Comparison of ENCODE assay signal across 10 cellular contexts in the genomic region with DNA sequence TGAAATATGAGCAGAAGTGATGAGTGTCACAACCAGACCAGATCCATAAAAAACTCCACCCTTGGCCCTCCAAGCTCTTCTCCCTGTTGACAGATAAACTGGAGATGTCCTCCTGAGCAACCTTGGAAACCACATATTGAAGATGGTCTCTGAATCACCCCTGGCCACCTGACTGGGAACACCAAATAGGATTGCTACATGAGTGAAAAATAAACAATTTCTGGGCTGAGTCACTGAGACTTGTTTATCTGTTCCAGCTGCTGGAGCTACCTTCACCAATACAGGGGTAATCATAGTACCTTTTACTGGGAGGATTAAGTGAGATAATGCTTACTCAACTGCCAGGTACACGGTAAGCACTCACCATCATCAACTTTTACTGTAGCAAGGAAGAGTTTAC. TPM values are rescaled to one million over a fixed set of nuclear protein-coding genes. Genes with fewer than 3 reads are reported as not detected.
DNase-seq lines count a peak whose midpoint lies in the region; ATAC-seq and TF ChIP-seq lines count a peak whose summit lies in the region.
"Had no signal": no experiment of that assay in that cellular context is flagged by ENCODE, and none has a peak within 500 bp of the region (broad histone marks: within the 10 kb centered on the region; RNA-seq: fewer than 3 reads in every experiment).

No MANE protein-coding gene starts in this region.

- H3K27me3 ChIP-seq in SJSA1 (replicated peaks) (no peaks in the 10 kb centered on the region), skeletal muscle satellite cell (ENCODE audit: control insufficient read depth, insufficient read depth, low read length) (no peaks in the 10 kb centered on the region)

- DNase-seq in Daoy (ENCODE audit: low read depth) (peak; percentile 57), SJSA1 (ENCODE audit: low read depth in 1 of 2, low spot score in 2 of 2) (peak; percentile 46 to 48), fibroblast of the aortic adventitia (ENCODE audit: low read depth) (peak; percentile 48), hypothalamus (lab: John Stamatoyannopoulos, UW) (no peak), caudate nucleus (lab: John Stamatoyannopoulos, UW) (no peak)
- DNase-seq in stimulated activated naive CD8-positive, alpha-beta T cell treated with anti-CD3 and anti-CD28 coated beads, Interleukin-15, Interleukin-2, amounts not matched to agents 100 U/mL and 50 U/mL, for 24 hours = no peak
- DNase-seq: activated CD8-positive, alpha-beta memory T cell treated with anti-CD3 and anti-CD28 coated beads for 24 hours; H7 had no signal

- H3K36me3 ChIP-seq in SJSA1 = no peaks in the 10 kb centered on the region
- peaks cover 5% of the 10 kb centered on the region for H3K36me3 ChIP-seq in skeletal muscle satellite cell (ENCODE audit: insufficient read depth, low read length)

- H3K4me3 ChIP-seq in SJSA1 = no peak overlapping the region
- no peak overlapping the region for H3K4me3 ChIP-seq in fibroblast of the aortic adventitia (ENCODE audit: low read depth, low read length)
- H3K4me3 ChIP-seq in skeletal muscle satellite cell (ENCODE audit: low read length) = no peak overlapping the region

- H3K4me2 ChIP-seq in skeletal muscle satellite cell (ENCODE audit: low read length) = peak overlapping the region; percentile 13

- no peak for TF ChIP-seq CTCF in fibroblast of the aortic adventitia (IDR thresholded peaks at IDR 0.05; ENCODE audit: insufficient read depth, low read length)

- H3K9me3 ChIP-seq in SJSA1 (replicated peaks) (no peaks in the 10 kb centered on the region), skeletal muscle satellite cell (replicated peaks; ENCODE audit: low read length) (no peaks in the 10 kb centered on the region)

- peak overlapping the region; percentile 48 for H3K27ac ChIP-seq in SJSA1
- no peak overlapping the region for H3K27ac ChIP-seq in caudate nucleus (ENCODE audit: low read depth, low read length)

- no peak for ATAC-seq in GM21423 (IDR thresholded peaks at IDR 0.05; ENCODE audit: unreplicated experiment)
- no peak for ATAC-seq in stimulated activated naive CD8-positive, alpha-beta T cell treated with anti-CD3 and anti-CD28 coated beads, Interleukin-15, Interleukin-2, amounts not matched to agents 100 U/mL and 50 U/mL, for 24 hours

- peaks cover 19% of the 10 kb centered on the region for H3K4me1 ChIP-seq in SJSA1 (replicated peaks)
- peaks cover 23% of the 10 kb centered on the region for H3K4me1 ChIP-seq in skeletal muscle satellite cell (ENCODE audit: control insufficient read depth, insufficient read depth, low read length)

- H3K9ac ChIP-seq in skeletal muscle satellite cell (ENCODE audit: low read depth, low read length) = no peak overlapping the region

RNA-seq across cellular contexts. Expression of gene PCA3, which starts 53.3 kb away (rescaled TPM):
- total RNA-seq in Daoy (2014; rRNA removed; shearing (Covaris generic)) = 0.06 TPM in 1 of 2 replicates, not detected in the other
- total RNA-seq in SJSA1 (2014; rRNA removed; shearing (Covaris generic)) = not detected in 2 replicates
- not detected in 2 replicates for total RNA-seq in fibroblast of the aortic adventitia (ENCODE audit: low replicate concordance)
- under 0.01 TPM in 1 of 2 replicates, not detected in the other for total RNA-seq in skeletal muscle satellite cell (2012; rRNA removed)
- total RNA-seq: H7 had no signal

Comparison
In these comparisons a context has a peak if more than half of its experiments do, and no peak if none do; other contexts are left out.
1. DNase-seq: peak in Daoy (single experiment), SJSA1 (2 of 2) and fibroblast of the aortic adventitia (single experiment); none in hypothalamus (0 of 51), caudate nucleus (0 of 61) and stimulated activated naive CD8-positive, alpha-beta T cell treated with anti-CD3 and anti-CD28 coated beads, Interleukin-15, Interleukin-2, amounts not matched to agents 100 U/mL and 50 U/mL, for 24 hours (single experiment).